Comparison of ENCODE assay signal across 1 cellular context in genomic region chr7:121540138-121540537, GRCh38.
TF ChIP-seq lines count a peak whose summit lies in the region.

No MANE protein-coding gene starts in this region.

TF ChIP-seq in HCT116, 20 proteins besides CTCF, POLR2A, EP300 and RAD21 (continued from another document):
- TF ChIP-seq ZBTB33 (IDR thresholded peaks at IDR 0.05; ENCODE audit: extremely low read depth, insufficient replicate concordance, low read length) = no peak
- TF ChIP-seq FOSL1 (IDR thresholded peaks at IDR 0.05; ENCODE audit: low read depth) = no peak
- TF ChIP-seq POLR2AphosphoS5 (IDR thresholded peaks at IDR 0.05; ENCODE audit: low read depth, low read length) = no peak
- no peak for TF ChIP-seq MAX (IDR thresholded peaks at IDR 0.05)
- TF ChIP-seq CEBPB (IDR thresholded peaks at IDR 0.05; ENCODE audit: low read depth) = no peak
- no peak for TF ChIP-seq EZH2phosphoT487 (IDR thresholded peaks at IDR 0.05; ENCODE audit: borderline replicate concordance)
- TF ChIP-seq EGR1 (IDR thresholded peaks at IDR 0.05; ENCODE audit: low read depth) = no peak
- TF ChIP-seq EZH2 (IDR thresholded peaks at IDR 0.05) = no peak
